Comparison of ENCODE assay signal across 11 cellular contexts in the genomic region with DNA sequence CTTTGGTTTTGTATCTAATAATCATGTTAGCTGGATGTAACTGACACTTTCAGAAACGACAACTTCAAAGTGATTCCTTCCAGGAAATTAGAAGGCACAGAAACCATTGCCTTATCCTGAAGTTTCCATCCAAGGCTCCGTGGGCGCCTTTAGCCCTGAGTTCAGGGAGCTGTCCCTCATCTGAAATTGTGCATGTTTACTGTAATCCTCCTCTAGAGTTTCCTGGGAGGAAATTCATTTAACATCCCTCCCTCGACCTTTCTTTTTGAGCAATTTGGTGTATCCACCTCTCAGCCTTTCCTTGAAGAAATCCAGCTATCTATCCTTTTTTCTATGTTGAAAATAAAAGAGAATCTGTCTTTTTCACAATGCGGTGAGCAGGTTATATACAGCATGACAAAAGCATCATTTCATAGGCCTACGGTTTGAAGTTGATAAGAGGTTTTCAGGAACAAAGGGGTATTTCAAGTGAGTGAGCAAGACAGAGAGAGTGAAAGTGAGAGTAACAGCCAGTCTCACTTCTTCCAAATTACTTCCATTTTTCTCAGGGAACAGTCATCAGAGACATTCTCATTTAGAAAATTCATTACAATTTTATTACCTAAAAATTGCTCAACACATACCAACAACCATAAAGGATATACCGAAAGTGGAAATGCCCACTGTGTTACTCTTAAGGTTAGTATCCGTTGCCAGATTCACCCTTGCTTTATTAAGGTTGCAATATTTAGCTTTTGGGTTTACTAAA.
DNase-seq lines count a peak whose midpoint lies in the region; ATAC-seq, FAIRE-seq and TF ChIP-seq lines count a peak whose summit lies in the region.
"Had no signal": no experiment of that assay in that cellular context is flagged by ENCODE, and none has a peak within 500 bp of the region (broad histone marks: within the 10 kb centered on the region; RNA-seq: fewer than 3 reads in every experiment).

No MANE protein-coding gene starts in this region.

- no peak for DNase-seq in memory B cell (ENCODE audit: low spot score in 2 of 2)
- DNase-seq in WERI-Rb-1 = no peak
- DNase-seq in activated naive CD4-positive, alpha-beta T cell (lab: John Stamatoyannopoulos, UW) = no peak
- no peak for DNase-seq in HepG2 (ENCODE audit: low spot score)
- DNase-seq: RPMI8226 had no signal

- TF ChIP-seq EP300 in HepG2 (IDR thresholded peaks at IDR 0.05; ENCODE audit: low read depth in 2 of 2, low read length in 2 of 2) (no peak), HepG2 (CRISPR knock-in tag; IDR thresholded peaks at IDR 0.05; ENCODE audit: borderline replicate concordance) (no peak)

- H3K36me3 Mint-ChIP-seq in memory B cell = no peaks in the 10 kb centered on the region
- H3K36me3 Mint-ChIP-seq: neural progenitor cell had no signal

- no peaks in the 10 kb centered on the region for H3K9me3 ChIP-seq in WERI-Rb-1 (ENCODE audit: severe bottlenecking)
- no peaks in the 10 kb centered on the region for H3K9me3 ChIP-seq in HepG2 (ENCODE audit: low read length)

- H3K27me3 Mint-ChIP-seq in memory B cell = peaks cover 3% of the 10 kb centered on the region

- BruUV-seq in HepG2 (replicated peaks; lab: Mats Ljungman, UMichigan) = no TSS peak

- H2AFZ ChIP-seq in HepG2 (ENCODE audit: low read length) = no peak overlapping the region
- H2AFZ ChIP-seq: neural progenitor cell had no signal

- H3K36me3 ChIP-seq in WERI-Rb-1 = no peaks in the 10 kb centered on the region
- H3K36me3 ChIP-seq in HepG2 (replicated peaks in 1 of 2; ENCODE audit: control insufficient read depth in 1 of 2, insufficient read depth in 2 of 2, low read length in 2 of 2) = no peaks in the 10 kb centered on the region
- H3K36me3 ChIP-seq: neural progenitor cell had no signal

- H4K20me1 ChIP-seq in HepG2 (ENCODE audit: insufficient read depth, low read length) = no peaks in the 10 kb centered on the region

- H3K27me3 ChIP-seq in WERI-Rb-1 (ENCODE audit: insufficient read depth, low read depth, severe bottlenecking) = no peaks in the 10 kb centered on the region
- no peaks in the 10 kb centered on the region for H3K27me3 ChIP-seq in HepG2 (ENCODE audit: control insufficient read depth in 1 of 2, insufficient read depth in 2 of 2, low read length in 2 of 2)
- H3K27me3 ChIP-seq: neural progenitor cell had no signal

- CTCF ChIA-PET in HepG2 (lab: Yijun Ruan, JAX; ENCODE audit: low intra/inter-chr PET ratio, low total read pairs) = no interaction called here

- no peaks in the 10 kb centered on the region for H3K9me3 Mint-ChIP-seq in memory B cell
- H3K9me3 Mint-ChIP-seq: neural progenitor cell had no signal

- in situ Hi-C loops in HepG2 (cut with HindIII; ENCODE audit: extremely low pct_ligation_motif_present, low pct_unique_long_range_greater_than_20kb) = no loop called here

- no peak overlapping the region for H3K27ac Mint-ChIP-seq in memory B cell
- H3K27ac Mint-ChIP-seq: neural progenitor cell had no signal

- FAIRE-seq in HepG2 (lab: Jason Lieb, UNC) = no peak
- FAIRE-seq: endometrium, H1 had no signal

- H3K4me1 ChIP-seq in HepG2 (ENCODE audit: insufficient read depth, low read length) = peaks cover 23% of the 10 kb centered on the region
- H3K4me1 ChIP-seq: neural progenitor cell had no signal

- POLR2A ChIA-PET in HepG2 (lab: Yijun Ruan, JAX) = no interaction called here

- no peak for TF ChIP-seq RAD21 in HepG2 (CRISPR knock-in tag; IDR thresholded peaks at IDR 0.05)

- TF ChIP-seq POLR2A in HepG2 (IDR thresholded peaks at IDR 0.05; ENCODE audit: insufficient read depth in 1 of 2, low read depth in 2 of 2, low read length in 2 of 2) = no peak

- peaks cover 9% of the 10 kb centered on the region for H3K4me1 Mint-ChIP-seq in memory B cell
- H3K4me1 Mint-ChIP-seq: neural progenitor cell had no signal

- H3K4me2 ChIP-seq in HepG2 (ENCODE audit: low read depth, low read length) = no peak overlapping the region
- H3K4me2 ChIP-seq: neural progenitor cell had no signal

- H3K27ac ChIP-seq in WERI-Rb-1 = no peak overlapping the region
- H3K27ac ChIP-seq in HepG2 (ENCODE audit: extremely low read length, insufficient read depth, low read length) = no peak overlapping the region
- H3K27ac ChIP-seq: neural progenitor cell had no signal

- WGBS in HepG2 (ENCODE audit: low lambda C conversion rate) = 89% methylated on average over 8 of the region's 8 CpGs

- H3K4me3 ChIP-seq in WERI-Rb-1 (ENCODE audit: low read depth, low read length) (no peak overlapping the region), HepG2 (replicated peaks in 1 of 3; ENCODE audit: insufficient read depth in 1 of 3, low read depth in 2 of 3, low read length in 3 of 3) (no peak overlapping the region)
- H3K4me3 ChIP-seq: neural progenitor cell had no signal

- peak; percentile 65 for ATAC-seq in GM18909 (IDR thresholded peaks at IDR 0.05; ENCODE audit: poor library complexity, unreplicated experiment)
- peak; percentile 84 for ATAC-seq in GM21786 (IDR thresholded peaks at IDR 0.05; ENCODE audit: unreplicated experiment)
- peak; percentile 62 for ATAC-seq in HG03457 (IDR thresholded peaks at IDR 0.05; ENCODE audit: unreplicated experiment)
- ATAC-seq in memory B cell (ENCODE audit: low read depth) = peak; percentile 76
- ATAC-seq in HepG2 = no peak

- no peaks in the 10 kb centered on the region for H3K79me2 ChIP-seq in HepG2 (ENCODE audit: insufficient read depth, low read length)

- intact Hi-C loops in HepG2 (cut with micrococcal nuclease; ENCODE audit: unreplicated experiment) = no loop called here

- H3K9ac ChIP-seq in HepG2 (ENCODE audit: insufficient read depth, low read depth, low read length) = no peak overlapping the region
- H3K9ac ChIP-seq: neural progenitor cell had no signal

- H3K4me3 Mint-ChIP-seq in memory B cell = no peak overlapping the region
- H3K4me3 Mint-ChIP-seq: neural progenitor cell had no signal

- TF ChIP-seq CTCF in WERI-Rb-1 (IDR thresholded peaks at IDR 0.05; ENCODE audit: low read depth, low read length) (no peak), HepG2 (CRISPR knock-in tag; IDR thresholded peaks at IDR 0.05) (no peak)

TF ChIP-seq in HepG2, 621 proteins besides CTCF, POLR2A, EP300 and RAD21:
- TF ChIP-seq SMAD1 (CRISPR knock-in tag; IDR thresholded peaks at IDR 0.05; ENCODE audit: borderline replicate concordance, low read depth) (no peak), HNRNPL (IDR thresholded peaks at IDR 0.05; ENCODE audit: low read depth, low read length) (no peak), ZNF256 (CRISPR knock-in tag; conservative IDR thresholded peaks at IDR 0.05) (no peak)
